39 cellular contexts compared by ENCODE assay signal in genomic region chr15:67738056-67738455, GRCh38.
"Had no signal": no experiment of that assay in that cellular context is flagged by ENCODE, and none has a peak within 500 bp of the region (broad histone marks: within the 10 kb centered on the region; RNA-seq: fewer than 3 reads in every experiment).

No MANE protein-coding gene starts in this region.

- H3K36me3 Mint-ChIP-seq: activated CD8-positive, alpha-beta memory T cell treated with anti-CD3 and anti-CD28 coated beads, Interleukin-2, amount 10 ng/mL, durations not matched to agents 7 days and 5 days; activated naive CD4-positive, alpha-beta T cell treated with anti-CD3 and anti-CD28 coated beads, Interleukin-2, amount 10 ng/mL, durations not matched to agents 7 days and 5 days; brain had no signal

- ATAC-seq: activated CD4-positive, alpha-beta T cell treated with anti-CD3 and anti-CD28 coated beads for 36 hours; activated CD4-positive, CD25-positive, alpha-beta regulatory T cell treated with anti-CD3 and anti-CD28 coated beads, Interleukin-2, amount 50 U/mL, for 24 hours; activated CD8-positive, alpha-beta memory T cell treated with anti-CD3 and anti-CD28 coated beads, Interleukin-2, amount 10 ng/mL, durations not matched to agents 7 days and 5 days; activated CD8-positive, alpha-beta T cell treated with anti-CD3 and anti-CD28 coated beads, Interleukin-2, amount 10 ng/mL, durations not matched to agents 7 days and 5 days; activated naive CD8-positive, alpha-beta T cell treated with anti-CD3 and anti-CD28 coated beads, Interleukin-2, amount 50 U/mL, for 24 hours had no signal

- DNase-seq: activated B cell treated with CpG ODN at 0.5 μM for 24 hours; activated CD4-positive, alpha-beta memory T cell treated with anti-CD3 and anti-CD28 coated beads, Interleukin-2, amount 10 ng/mL, durations not matched to agents 7 days and 5 days; activated CD4-positive, alpha-beta T cell treated with anti-CD3 and anti-CD28 coated beads for 1 hour; activated CD4-positive, alpha-beta T cell treated with anti-CD3 and anti-CD28 coated beads for 36 hours; activated CD4-positive, alpha-beta T cell treated with anti-CD3 and anti-CD28 coated beads for 48 hours; activated CD4-positive, alpha-beta T cell treated with anti-CD3 and anti-CD28 coated beads, Interleukin-2, amount 10 ng/mL, durations not matched to agents 7 days and 5 days; activated CD4-positive, alpha-beta T cell treated with anti-CD3 and anti-CD28 coated beads, Interleukin-2, amount 50 U/mL, for 48 hours; activated CD8-positive, alpha-beta memory T cell treated with anti-CD3 and anti-CD28 coated beads for 24 hours; activated CD8-positive, alpha-beta memory T cell treated with anti-CD3 and anti-CD28 coated beads, Interleukin-2, amount 10 ng/mL, durations not matched to agents 7 days and 5 days; activated CD8-positive, alpha-beta memory T cell treated with anti-CD3 and anti-CD28 coated beads, Interleukin-2, amount 50 U/mL, for 48 hours; activated CD8-positive, alpha-beta T cell treated with anti-CD3 and anti-CD28 coated beads, Interleukin-2, amount 10 ng/mL, durations not matched to agents 7 days and 5 days; activated effector memory CD4-positive, alpha-beta T cell treated with Interleukin-2 at 50 U/mL for 16 hours; activated gamma-delta T cell; activated naive CD4-positive, alpha-beta T cell treated with anti-CD3 and anti-CD28 coated beads, Interleukin-2, amount 10 ng/mL, durations not matched to agents 7 days and 5 days; activated naive CD4-positive, alpha-beta T cell treated with Interleukin-2 at 50 U/mL for 16 hours; activated naive CD8-positive, alpha-beta T cell treated with anti-CD3 and anti-CD28 coated beads, Interleukin-2, amount 10 ng/mL, durations not matched to agents 7 days and 5 days; activated naive CD8-positive, alpha-beta T cell treated with anti-CD3 and anti-CD28 coated beads, Interleukin-2, amount 50 U/mL, for 24 hours; activated T-cell treated with anti-CD3 and anti-CD28 coated beads, Interleukin-2, amount 50 U/mL, for 24 hours; activated T-cell treated with anti-CD3 and anti-CD28 coated beads, Interleukin-2, amount 50 U/mL, for 48 hours; amygdala; anterior cingulate cortex; caudate nucleus; cerebellar nuclear complex; T-helper 1 cell; T-helper 2 cell; T-helper 9 cell had no signal

- H3K4me3 ChIP-seq: ascending aorta, cardiac muscle cell had no signal

- H3K9me3 Mint-ChIP-seq: activated B cell treated with CpG ODN at 0.5 μM for 24 hours; activated CD4-positive, alpha-beta memory T cell treated with anti-CD3 and anti-CD28 coated beads, Interleukin-2, amount 10 ng/mL, durations not matched to agents 7 days and 5 days; activated CD4-positive, alpha-beta T cell treated with anti-CD3 and anti-CD28 coated beads, Interleukin-2, amount 10 ng/mL, durations not matched to agents 7 days and 5 days; activated naive CD4-positive, alpha-beta T cell treated with anti-CD3 and anti-CD28 coated beads, Interleukin-2, amount 10 ng/mL, durations not matched to agents 7 days and 5 days; activated naive CD4-positive, alpha-beta T cell treated with anti-CD3 and anti-CD28 coated beads, Interleukin-2, amount 50 U/mL, for 24 hours; activated naive CD8-positive, alpha-beta T cell treated with anti-CD3 and anti-CD28 coated beads, Interleukin-2, amount 10 ng/mL, durations not matched to agents 7 days and 5 days; activated naive CD8-positive, alpha-beta T cell treated with anti-CD3 and anti-CD28 coated beads, Interleukin-2, amount 50 U/mL, for 24 hours; activated T-cell treated with anti-CD3 and anti-CD28 coated beads, Interleukin-2, amount 50 U/mL, for 24 hours; activated T-helper 2 cell treated with anti-CD3 and anti-CD28 coated beads, Interferon-gamma antibody, Interleukin-2, Interleukin-4, amounts not matched to agents 10 μg/mL and 5 μg/mL and 100 μg/mL, durations not matched to agents 14 hours and 24 hours and 36 hours; brain; central memory CD8-positive, alpha-beta T cell; T-helper 1 cell treated with Interleukin-12 subunit alpha and Interleukin-12 subunit beta and Interleukin-4 antibody, amounts not matched to agents 30 μg/mL and 1 μg/mL, for 36 hours; T-helper 2 cell treated with Interferon-gamma antibody and Interleukin-4, amounts not matched to agents 5 μg/mL and 100 μg/mL, for 36 hours had no signal

- FAIRE-seq: bronchial epithelial cell, TTC549 had no signal

- H3K4me1 ChIP-seq: ascending aorta had no signal

- H3K9me3 ChIP-seq: ascending aorta had no signal

- H3K27ac ChIP-seq: ascending aorta, cardiac muscle cell, VCaP had no signal

- H3K27ac Mint-ChIP-seq: activated B cell treated with CpG ODN at 0.5 μM for 24 hours; activated CD4-positive, alpha-beta memory T cell treated with anti-CD3 and anti-CD28 coated beads, Interleukin-2, amount 10 ng/mL, durations not matched to agents 7 days and 5 days; activated CD4-positive, alpha-beta T cell treated with anti-CD3 and anti-CD28 coated beads for 36 hours; activated CD4-positive, alpha-beta T cell treated with anti-CD3 and anti-CD28 coated beads, Interleukin-2, amount 10 ng/mL, durations not matched to agents 7 days and 5 days; activated CD8-positive, alpha-beta memory T cell treated with anti-CD3 and anti-CD28 coated beads, Interleukin-2, amount 10 ng/mL, durations not matched to agents 7 days and 5 days; activated CD8-positive, alpha-beta T cell treated with anti-CD3 and anti-CD28 coated beads, Interleukin-2, amount 10 ng/mL, durations not matched to agents 7 days and 5 days; activated naive CD4-positive, alpha-beta T cell treated with anti-CD3 and anti-CD28 coated beads, Interleukin-2, amount 10 ng/mL, durations not matched to agents 7 days and 5 days; activated naive CD4-positive, alpha-beta T cell treated with anti-CD3 and anti-CD28 coated beads, Interleukin-2, amount 50 U/mL, for 24 hours; activated naive CD8-positive, alpha-beta T cell; activated naive CD8-positive, alpha-beta T cell treated with anti-CD3 and anti-CD28 coated beads, Interleukin-2, amount 10 ng/mL, durations not matched to agents 7 days and 5 days; activated naive CD8-positive, alpha-beta T cell treated with anti-CD3 and anti-CD28 coated beads, Interleukin-2, amount 50 U/mL, for 24 hours; activated T-cell treated with anti-CD3 and anti-CD28 coated beads, Interleukin-2, amount 50 U/mL, for 24 hours; activated T-helper 2 cell treated with anti-CD3 and anti-CD28 coated beads, Interferon-gamma antibody, Interleukin-2, Interleukin-4, amounts not matched to agents 10 μg/mL and 5 μg/mL and 100 μg/mL, durations not matched to agents 14 hours and 24 hours and 36 hours; brain; T-helper 1 cell treated with Interleukin-12 subunit alpha and Interleukin-12 subunit beta and Interleukin-4 antibody, amounts not matched to agents 30 μg/mL and 1 μg/mL, for 36 hours; T-helper 2 cell treated with Interferon-gamma antibody and Interleukin-4, amounts not matched to agents 5 μg/mL and 100 μg/mL, for 36 hours had no signal

- H3K4me3 Mint-ChIP-seq: activated B cell treated with CpG ODN at 0.5 μM for 24 hours; activated CD4-positive, alpha-beta memory T cell treated with anti-CD3 and anti-CD28 coated beads, Interleukin-2, amount 10 ng/mL, durations not matched to agents 7 days and 5 days; activated CD4-positive, alpha-beta T cell treated with anti-CD3 and anti-CD28 coated beads for 36 hours; activated CD4-positive, alpha-beta T cell treated with anti-CD3 and anti-CD28 coated beads, Interleukin-2, amount 10 ng/mL, durations not matched to agents 7 days and 5 days; activated CD8-positive, alpha-beta memory T cell treated with anti-CD3 and anti-CD28 coated beads, Interleukin-2, amount 10 ng/mL, durations not matched to agents 7 days and 5 days; activated CD8-positive, alpha-beta T cell treated with anti-CD3 and anti-CD28 coated beads, Interleukin-2, amount 10 ng/mL, durations not matched to agents 7 days and 5 days; activated naive CD4-positive, alpha-beta T cell treated with anti-CD3 and anti-CD28 coated beads, Interleukin-2, amount 10 ng/mL, durations not matched to agents 7 days and 5 days; activated naive CD4-positive, alpha-beta T cell treated with anti-CD3 and anti-CD28 coated beads, Interleukin-2, amount 50 U/mL, for 24 hours; activated naive CD8-positive, alpha-beta T cell; activated naive CD8-positive, alpha-beta T cell treated with anti-CD3 and anti-CD28 coated beads, Interleukin-2, amount 10 ng/mL, durations not matched to agents 7 days and 5 days; activated naive CD8-positive, alpha-beta T cell treated with anti-CD3 and anti-CD28 coated beads, Interleukin-2, amount 50 U/mL, for 24 hours; activated T-cell treated with anti-CD3 and anti-CD28 coated beads, Interleukin-2, amount 50 U/mL, for 24 hours; brain; central memory CD8-positive, alpha-beta T cell; T-helper 1 cell treated with Interleukin-12 subunit alpha and Interleukin-12 subunit beta and Interleukin-4 antibody, amounts not matched to agents 30 μg/mL and 1 μg/mL, for 36 hours; T-helper 2 cell treated with Interferon-gamma antibody and Interleukin-4, amounts not matched to agents 5 μg/mL and 100 μg/mL, for 36 hours had no signal

- H3K27me3 ChIP-seq: ascending aorta had no signal

- H3K27me3 Mint-ChIP-seq: activated B cell treated with CpG ODN at 0.5 μM for 24 hours; activated CD4-positive, alpha-beta memory T cell treated with anti-CD3 and anti-CD28 coated beads, Interleukin-2, amount 10 ng/mL, durations not matched to agents 7 days and 5 days; activated CD4-positive, alpha-beta T cell treated with anti-CD3 and anti-CD28 coated beads for 36 hours; activated CD4-positive, alpha-beta T cell treated with anti-CD3 and anti-CD28 coated beads, Interleukin-2, amount 10 ng/mL, durations not matched to agents 7 days and 5 days; activated CD8-positive, alpha-beta memory T cell treated with anti-CD3 and anti-CD28 coated beads, Interleukin-2, amount 10 ng/mL, durations not matched to agents 7 days and 5 days; activated naive CD4-positive, alpha-beta T cell treated with anti-CD3 and anti-CD28 coated beads, Interleukin-2, amount 10 ng/mL, durations not matched to agents 7 days and 5 days; activated naive CD4-positive, alpha-beta T cell treated with anti-CD3 and anti-CD28 coated beads, Interleukin-2, amount 50 U/mL, for 24 hours; activated naive CD8-positive, alpha-beta T cell; activated naive CD8-positive, alpha-beta T cell treated with anti-CD3 and anti-CD28 coated beads, Interleukin-2, amount 10 ng/mL, durations not matched to agents 7 days and 5 days; activated naive CD8-positive, alpha-beta T cell treated with anti-CD3 and anti-CD28 coated beads, Interleukin-2, amount 50 U/mL, for 24 hours; activated T-cell treated with anti-CD3 and anti-CD28 coated beads, Interleukin-2, amount 50 U/mL, for 24 hours; central memory CD8-positive, alpha-beta T cell had no signal

- H3K4me1 Mint-ChIP-seq: central memory CD8-positive, alpha-beta T cell had no signal

- H3K36me3 ChIP-seq: ascending aorta, cardiac muscle cell had no signal
